In the genomic region with DNA sequence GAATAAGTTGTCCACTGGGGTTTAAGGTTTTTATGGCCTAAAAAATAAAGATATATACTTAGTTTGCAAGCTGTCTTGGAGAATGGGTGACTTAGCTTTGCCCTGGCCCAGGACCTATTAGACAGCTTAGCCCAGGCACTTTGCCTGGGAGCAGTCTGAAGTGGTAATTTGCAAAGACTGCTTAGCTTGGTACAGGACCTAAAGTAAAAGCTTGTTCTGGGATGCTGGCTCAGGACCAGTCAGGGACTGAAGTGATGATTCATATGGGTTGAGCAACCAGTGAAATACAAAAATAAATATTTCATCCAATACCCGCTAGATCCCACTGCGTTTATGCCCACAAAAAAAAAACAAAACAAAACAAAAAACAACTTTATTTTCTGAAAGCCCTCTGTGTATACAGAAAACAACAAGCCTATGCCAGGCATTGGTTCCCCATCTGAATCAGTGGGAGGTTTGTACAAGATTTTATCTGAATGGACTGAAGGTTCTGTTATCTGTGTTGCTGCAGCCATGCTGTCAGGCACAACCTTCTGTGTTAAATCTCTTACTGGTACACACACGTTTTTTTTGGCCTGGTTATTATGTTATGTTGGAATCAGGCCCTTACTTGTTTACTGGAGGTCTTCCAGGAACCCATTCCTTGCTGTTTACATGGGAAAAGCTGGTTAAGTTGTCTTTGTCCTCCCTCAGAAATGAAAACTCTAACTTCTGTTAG, we compare ENCODE assay signal across 16 cellular contexts. TPM values are rescaled to one million over a fixed set of nuclear protein-coding genes. Genes with fewer than 3 reads are reported as not detected.
"Had no signal": no experiment of that assay in that cellular context is flagged by ENCODE, and none has a peak within 500 bp of the region (broad histone marks: within the 10 kb centered on the region; RNA-seq: fewer than 3 reads in every experiment).

No MANE protein-coding gene starts in this region.

RNA-seq across cellular contexts. Expression of gene CDY2A, which starts 8.7 kb away (rescaled TPM):
- total RNA-seq: activated CD4-positive, alpha-beta memory T cell treated with anti-CD3 and anti-CD28 coated beads, Interleukin-2, amount 10 ng/mL, durations not matched to agents 7 days and 5 days; activated CD4-positive, alpha-beta T cell treated with anti-CD3 and anti-CD28 coated beads for 36 hours; activated CD4-positive, alpha-beta T cell treated with anti-CD3 and anti-CD28 coated beads, Interleukin-2, amount 10 ng/mL, durations not matched to agents 7 days and 5 days; activated CD8-positive, alpha-beta memory T cell treated with anti-CD3 and anti-CD28 coated beads, Interleukin-2, amount 10 ng/mL, durations not matched to agents 7 days and 5 days; activated CD8-positive, alpha-beta T cell treated with anti-CD3 and anti-CD28 coated beads, Interleukin-2, amount 10 ng/mL, durations not matched to agents 7 days and 5 days; activated naive CD8-positive, alpha-beta T cell treated with anti-CD3 and anti-CD28 coated beads, Interleukin-2, amount 10 ng/mL, durations not matched to agents 7 days and 5 days; activated T-helper 2 cell treated with anti-CD3 and anti-CD28 coated beads, Interferon-gamma antibody, Interleukin-2, Interleukin-4, amounts not matched to agents 10 μg/mL and 5 μg/mL and 100 μg/mL, durations not matched to agents 14 hours and 24 hours and 36 hours; ascending aorta; breast epithelium; cardiac septum; T-cell; T-helper 1 cell treated with Interleukin-12 subunit alpha and Interleukin-12 subunit beta and Interleukin-4 antibody, amounts not matched to agents 30 ng/mL and 1 ng/mL, for 36 hours; T-helper 17 cell; T-helper 2 cell treated with Interferon-gamma antibody and Interleukin-4, amounts not matched to agents 100 ng/mL and 5 ng/mL, for 36 hours; WTC11 had no signal
- polyA plus RNA-seq: adipose tissue had no signal
